In genomic region chr14:55312379-55313030, GRCh38 we compare ENCODE assay signal across 2 cellular contexts.
TF ChIP-seq lines count a peak whose summit lies in the region.

No MANE protein-coding gene starts in this region.

TF ChIP-seq in HEK293, 187 proteins besides CTCF, POLR2A, EP300 and RAD21 (continued from another document):
- TF ChIP-seq ZNF518A (tag by site-specific recombination; conservative IDR thresholded peaks at IDR 0.05; ENCODE audit: low read depth), result 0 out of 2 replicates have a peak, but pooled peaks have one; percentile 29

TF ChIP-seq in GM12878, 131 proteins besides CTCF, POLR2A, EP300 and RAD21 (continued from another document):
- TF ChIP-seq CEBPZ (IDR thresholded peaks at IDR 0.05; ENCODE audit: low read depth, low read length), result peak; percentile 31; the same call in 1 of the 2 replicates
